Comparison of ENCODE assay signal across 10 cellular contexts in the genomic region with DNA sequence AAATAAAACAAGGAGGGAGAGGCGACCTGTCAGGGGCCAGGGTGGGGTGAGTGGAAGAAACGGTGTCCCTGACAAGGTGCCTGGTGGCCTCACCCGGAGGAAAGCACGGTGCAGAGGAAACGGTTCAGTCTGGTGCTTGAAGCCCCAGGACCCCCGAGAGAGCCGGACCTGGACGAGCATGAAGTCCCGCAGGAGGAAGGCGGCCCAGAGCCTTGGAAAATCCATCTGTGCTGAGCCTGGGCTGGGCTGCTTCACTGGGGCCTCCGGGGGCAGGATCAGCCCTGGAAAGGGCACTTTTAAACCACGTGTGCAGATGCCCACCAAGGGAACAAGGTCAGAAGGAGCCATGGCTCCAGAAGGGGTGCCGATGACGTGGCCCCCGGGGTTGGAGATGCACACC.
DNase-seq lines count a peak whose midpoint lies in the region; ATAC-seq and TF ChIP-seq lines count a peak whose summit lies in the region.
"Had no signal": no experiment of that assay in that cellular context is flagged by ENCODE, and none has a peak within 500 bp of the region (broad histone marks: within the 10 kb centered on the region; RNA-seq: fewer than 3 reads in every experiment).

No MANE protein-coding gene starts in this region.

- no peaks in the 10 kb centered on the region for H3K36me3 Mint-ChIP-seq in activated T-helper 17 cell treated with anti-CD3 and anti-CD28 coated beads, Interleukin-2, amount 50 U/mL, for 72 hours (ENCODE audit: low read depth)

- H3K9ac ChIP-seq in BLaER1 treated with 17β-estradiol and CSF1 and Interleukin-3, amounts not matched to agents 10 nM and 100 nM, result peak overlapping the region in 1 of 11 experiments; percentile 57; a peak in 2 of 22 replicates
- H3K9ac ChIP-seq in rectal smooth muscle tissue (ENCODE audit: low read length), result no peak overlapping the region

- no peaks in the 10 kb centered on the region for H3K36me3 ChIP-seq in BLaER1 treated with 17β-estradiol and CSF1 and Interleukin-3, amounts not matched to agents 10 nM and 100 nM
- H3K36me3 ChIP-seq in ascending aorta (no peaks in the 10 kb centered on the region), rectal smooth muscle tissue (ENCODE audit: control insufficient read depth, insufficient read depth, low read length) (no peaks in the 10 kb centered on the region), ovary (no peaks in the 10 kb centered on the region)

- H4K20me1 ChIP-seq in BLaER1 treated with 17β-estradiol and CSF1 and Interleukin-3, amounts not matched to agents 10 nM and 100 nM, result no peaks in the 10 kb centered on the region

- no peaks in the 10 kb centered on the region for H3K9me3 Mint-ChIP-seq in activated T-helper 17 cell treated with anti-CD3 and anti-CD28 coated beads, Interleukin-2, amount 50 U/mL, for 72 hours

- no peaks in the 10 kb centered on the region for H3K9me3 ChIP-seq in BLaER1 treated with 17β-estradiol and CSF1 and Interleukin-3, amounts not matched to agents 10 nM and 100 nM (replicated peaks in 1 of 11)
- H3K9me3 ChIP-seq in ascending aorta (no peaks in the 10 kb centered on the region), iPS-18c (ENCODE audit: control insufficient read depth, insufficient read depth, low read length) (no peaks in the 10 kb centered on the region), ovary (no peaks in the 10 kb centered on the region)

- intact Hi-C loops in ascending aorta (cut with DNase I), result no loop called here
- intact Hi-C loops in ovary (cut with DNase I), result no loop called here

- TF ChIP-seq EP300 in ovary (IDR thresholded peaks at IDR 0.05), result no peak

- DNase-seq in ascending aorta (ENCODE audit: low spot score in 2 of 2), result no peak
- no peak for DNase-seq in HuH-7.5 (ENCODE audit: low spot score)
- no peak for DNase-seq in NCI-H1048 (lab: John Stamatoyannopoulos, UW)
- DNase-seq in ovary, result no peak
- DNase-seq: activated T-cell treated with anti-CD3 and anti-CD28 coated beads for 4 hours, GDM1 had no signal

- no peak overlapping the region for H3K27ac ChIP-seq in BLaER1 treated with 17β-estradiol and CSF1 and Interleukin-3, amounts not matched to agents 10 nM and 100 nM
- H3K27ac ChIP-seq in ascending aorta, result no peak overlapping the region
- no peak overlapping the region for H3K27ac ChIP-seq in rectal smooth muscle tissue (ENCODE audit: low read depth, low read length)
- no peak overlapping the region for H3K27ac ChIP-seq in ovary

- H3K27me3 ChIP-seq in BLaER1 treated with 17β-estradiol and CSF1 and Interleukin-3, amounts not matched to agents 10 nM and 100 nM, result peaks cover 0 to 16% (median 0%) of the 10 kb centered on the region in 11 experiments; a peak in 7 of 22 replicates
- H3K27me3 ChIP-seq in ascending aorta (no peaks in the 10 kb centered on the region), rectal smooth muscle tissue (ENCODE audit: control insufficient read depth, insufficient read depth, low read length) (peaks cover 2% of the 10 kb centered on the region), ovary (no peaks in the 10 kb centered on the region)

- 65 to 83% (median 79%) methylated on average over 15 of the region's 15 CpGs for whole genome bisulfite sequencing in ovary, 3 donors

- ATAC-seq in activated T-helper 17 cell treated with anti-CD3 and anti-CD28 coated beads, Interleukin-2, amount 50 U/mL, for 72 hours (replicated peaks), result no peak

- H3K4me1 ChIP-seq in BLaER1 treated with 17β-estradiol and CSF1 and Interleukin-3, amounts not matched to agents 10 nM and 100 nM, result peaks cover 3 to 27% (median 12%) of the 10 kb centered on the region in 10 experiments; a peak in 16 of 20 replicates
- no peaks in the 10 kb centered on the region for H3K4me1 ChIP-seq in ascending aorta
- H3K4me1 ChIP-seq in rectal smooth muscle tissue (ENCODE audit: control insufficient read depth, insufficient read depth, low read length), result no peaks in the 10 kb centered on the region
- H3K4me1 ChIP-seq in ovary (ENCODE audit: insufficient read depth), result no peaks in the 10 kb centered on the region

- H3K4me3 Mint-ChIP-seq in activated T-helper 17 cell treated with anti-CD3 and anti-CD28 coated beads, Interleukin-2, amount 50 U/mL, for 72 hours, result no peak overlapping the region

- no peaks in the 10 kb centered on the region for H3K4me1 Mint-ChIP-seq in activated T-helper 17 cell treated with anti-CD3 and anti-CD28 coated beads, Interleukin-2, amount 50 U/mL, for 72 hours

- H3K4me2 ChIP-seq in BLaER1 treated with 17β-estradiol and CSF1 and Interleukin-3, amounts not matched to agents 10 nM and 100 nM, result peak overlapping the region; percentile 66 to 88 (median 74); a peak in 19 of 22 replicates

- H3K4me3 ChIP-seq in BLaER1 treated with 17β-estradiol and CSF1 and Interleukin-3, amounts not matched to agents 10 nM and 100 nM, result peak overlapping the region in 2 of 10 experiments; percentile 39 to 53; a peak in 3 of 20 replicates
- H3K4me3 ChIP-seq in ascending aorta (peak overlapping the region; percentile 52 to 70), iPS-18c (ENCODE audit: insufficient read depth, low read depth, low read length) (peak overlapping the region; percentile 55; the same call in 1 of the 2 replicates), rectal smooth muscle tissue (ENCODE audit: low read length) (peak overlapping the region; percentile 56), ovary (no peak overlapping the region)

- peaks cover 38% of the 10 kb centered on the region for H3K27me3 Mint-ChIP-seq in activated T-helper 17 cell treated with anti-CD3 and anti-CD28 coated beads, Interleukin-2, amount 50 U/mL, for 72 hours

- TF ChIP-seq CTCF in ascending aorta (IDR thresholded peaks at IDR 0.05) (no peak), ovary (IDR thresholded peaks at IDR 0.05) (no peak)

- no peak overlapping the region for H3K27ac Mint-ChIP-seq in activated T-helper 17 cell treated with anti-CD3 and anti-CD28 coated beads, Interleukin-2, amount 50 U/mL, for 72 hours

- no peak for TF ChIP-seq POLR2A in ovary (IDR thresholded peaks at IDR 0.05)
